In genomic region chr17:74763565-74764387, GRCh38 we compare ENCODE assay signal across 16 cellular contexts. TPM values are rescaled to one million over a fixed set of nuclear protein-coding genes. Genes with fewer than 3 reads are reported as not detected.
DNase-seq lines count a peak whose midpoint lies in the region; ATAC-seq and TF ChIP-seq lines count a peak whose summit lies in the region.
"Had no signal": no experiment of that assay in that cellular context is flagged by ENCODE, and none has a peak within 500 bp of the region (broad histone marks: within the 10 kb centered on the region; RNA-seq: fewer than 3 reads in every experiment).

No MANE protein-coding gene starts in this region.

- H3K9me3 ChIP-seq in endodermal cell (ENCODE audit: control insufficient read depth, low read length) (no peaks in the 10 kb centered on the region), neural progenitor cell (ENCODE audit: low read depth) (no peaks in the 10 kb centered on the region)

- no peak for TF ChIP-seq CTCF in endodermal cell (conservative IDR thresholded peaks at IDR 0.05)
- no peak for TF ChIP-seq CTCF in neural progenitor cell (IDR thresholded peaks at IDR 0.05)

- DNase-seq in Ammon's horn (ENCODE audit: low spot score) = peak; percentile 53
- no peak for DNase-seq in endodermal cell
- peak; percentile 93 for DNase-seq in neural progenitor cell (ENCODE audit: low spot score)
- no peak for DNase-seq in superior temporal gyrus (ENCODE audit: extremely low spot score)
- DNase-seq in posterior vena cava (ENCODE audit: low spot score) = no peak
- DNase-seq: AML-193, EL, NCI-H1436, NCI-H69, SHP77 treated with DMSO at 0.1 percent for 48 hours had no signal

- H3K27me3 ChIP-seq in endodermal cell (ENCODE audit: control insufficient read depth, insufficient read depth, low read length, poor library complexity, severe bottlenecking) (no peaks in the 10 kb centered on the region), neural progenitor cell (no peaks in the 10 kb centered on the region)

- ATAC-seq in GM21786 (IDR thresholded peaks at IDR 0.05; ENCODE audit: unreplicated experiment) (no peak), HG02571 (IDR thresholded peaks at IDR 0.05; ENCODE audit: unreplicated experiment) (no peak)

- TF ChIP-seq EP300 in Ishikawa (IDR thresholded peaks at IDR 0.05; ENCODE audit: borderline replicate concordance) = peak; percentile 33; the same call in 1 of the 2 replicates

- H3K27ac ChIP-seq in endodermal cell (ENCODE audit: low read depth, low read length) (peak overlapping the region; percentile 75), neural progenitor cell (peak overlapping the region; percentile 34)

- H3K4me3 Mint-ChIP-seq in endodermal cell = no peak overlapping the region
- H3K4me3 Mint-ChIP-seq in neural progenitor cell = peak overlapping the region; percentile 68

- H3K4me1 Mint-ChIP-seq in endodermal cell (peaks cover 32% of the 10 kb centered on the region), neural progenitor cell (peaks cover 57% of the 10 kb centered on the region)

- peaks cover 68% of the 10 kb centered on the region for H3K36me3 ChIP-seq in endodermal cell (ENCODE audit: control insufficient read depth, insufficient read depth, low read length)
- H3K36me3 ChIP-seq in neural progenitor cell = no peaks in the 10 kb centered on the region

- H3K27me3 Mint-ChIP-seq in endodermal cell (ENCODE audit: insufficient read depth) (no peaks in the 10 kb centered on the region), neural progenitor cell (ENCODE audit: insufficient read depth, low read depth) (no peaks in the 10 kb centered on the region)

- intact Hi-C loops in posterior vena cava (cut with DNase I) = no loop called here

- 70 to 81% methylated on average over 2 to 16 of the region's 16 CpGs for WGBS in endodermal cell (ENCODE audit: insufficient coverage in 1 of 2, insufficient read length in 1 of 2), 2 experiments

- peak overlapping the region; percentile 79 for H3K4me2 ChIP-seq in neural progenitor cell

- H3K9ac ChIP-seq in endodermal cell (ENCODE audit: extremely low read depth, low read length, poor library complexity, severe bottlenecking) = no peak overlapping the region
- H3K9ac ChIP-seq in neural progenitor cell = no peak overlapping the region

- H4K20me1 ChIP-seq in neural progenitor cell (ENCODE audit: low read depth) = peaks cover 25% of the 10 kb centered on the region

- H3K36me3 Mint-ChIP-seq in endodermal cell (ENCODE audit: low read depth) (peaks cover 25% of the 10 kb centered on the region), neural progenitor cell (peaks cover 2% of the 10 kb centered on the region)

- H3K9me3 Mint-ChIP-seq in endodermal cell (no peaks in the 10 kb centered on the region), neural progenitor cell (no peaks in the 10 kb centered on the region)

- no peak for TF ChIP-seq RAD21 in Ishikawa (IDR thresholded peaks at IDR 0.05; ENCODE audit: low read depth)

- no peak overlapping the region for H3K27ac Mint-ChIP-seq in endodermal cell
- peak overlapping the region; percentile 90 for H3K27ac Mint-ChIP-seq in neural progenitor cell

- peaks cover 38% of the 10 kb centered on the region for H3F3A ChIP-seq in neural progenitor cell (ENCODE audit: low read depth)

- H3K79me2 ChIP-seq in neural progenitor cell (ENCODE audit: low read depth) = peaks cover 71% of the 10 kb centered on the region

- H2AFZ ChIP-seq in neural progenitor cell (replicated peaks) = no peak overlapping the region

- H3K4me3 ChIP-seq in endodermal cell (ENCODE audit: low read length) (no peak overlapping the region), neural progenitor cell (peak overlapping the region; percentile 7)

- peaks cover 23% of the 10 kb centered on the region for H3K4me1 ChIP-seq in endodermal cell (ENCODE audit: control insufficient read depth, insufficient read depth, low read length)
- peaks cover 57% of the 10 kb centered on the region for H3K4me1 ChIP-seq in neural progenitor cell

TF ChIP-seq in Ishikawa, 13 proteins besides CTCF, POLR2A, EP300 and RAD21:
- TF ChIP-seq EGR1 (IDR thresholded peaks at IDR 0.05) (no peak), TEAD4 (IDR thresholded peaks at IDR 0.05) (no peak), CEBPB (IDR thresholded peaks at IDR 0.05) (no peak), ZBTB7A (IDR thresholded peaks at IDR 0.05; ENCODE audit: low read depth) (no peak), TCF12 (IDR thresholded peaks at IDR 0.05; ENCODE audit: low read depth) (0 out of 2 replicates have a peak, but pooled peaks have one; percentile 39), REST (IDR thresholded peaks at IDR 0.05; ENCODE audit: low read depth) (no peak), FOXM1 (IDR thresholded peaks at IDR 0.05; ENCODE audit: borderline replicate concordance, low read depth) (no peak), CREB1 (IDR thresholded peaks at IDR 0.05; ENCODE audit: low read depth) (no peak), MAX (IDR thresholded peaks at IDR 0.05) (no peak; the same call in 1 of the 2 replicates), NFIC (IDR thresholded peaks at IDR 0.05) (peak; percentile 30; the same call in 1 of the 2 replicates), YY1 (IDR thresholded peaks at IDR 0.05; ENCODE audit: low read depth) (peak; percentile 52; the same call in 1 of the 2 replicates), TAF1 (IDR thresholded peaks at IDR 0.05; ENCODE audit: low read depth) (no peak), USF1 (IDR thresholded peaks at IDR 0.05) (no peak)

RNA-seq across cellular contexts. Expression of gene NAT9, which starts 12.4 kb away (rescaled TPM):
- 10 to 100 TPM; 58.3 to 77.3 TPM for total RNA-seq in endodermal cell
- 52.6 TPM for polyA plus RNA-seq in endodermal cell (2013, experiment 1 of 2)
- polyA plus RNA-seq in endodermal cell (2013, experiment 2 of 2) = 39.7 TPM
- 68.9 and 75.3 TPM in 2 replicates for total RNA-seq in neural progenitor cell (ENCODE audit: low replicate concordance)
- 10 to 100 TPM; 26.8 to 31.7 TPM for total RNA-seq in posterior vena cava

RNA-seq across cellular contexts. Expression of gene NHERF1, which starts 15.3 kb away (rescaled TPM):
- total RNA-seq in endodermal cell (100 to 1,000 TPM; 116 to 138 TPM), neural progenitor cell (ENCODE audit: low replicate concordance) (27.1 and 63.8 TPM in 2 replicates), posterior vena cava (10 to 100 TPM in 1 of 2 donors, 1 to 10 TPM in 1; 7.0 to 11.5 TPM)
- polyA plus RNA-seq in endodermal cell (2013, experiment 1 of 2) = 82.4 TPM
- 82.8 TPM for polyA plus RNA-seq in endodermal cell (2013, experiment 2 of 2)

RNA-seq across cellular contexts. Expression of gene RAB37, which starts 26.7 kb away (rescaled TPM):
- 1 to 10 TPM; 6.8 to 8.4 TPM for total RNA-seq in endodermal cell
- polyA plus RNA-seq in endodermal cell (2013, experiment 1 of 2) = 1.8 TPM
- 2.0 TPM for polyA plus RNA-seq in endodermal cell (2013, experiment 2 of 2)
- 1.5 and 4.3 TPM in 2 replicates for total RNA-seq in neural progenitor cell (ENCODE audit: low replicate concordance)
- 1 to 10 TPM; 1.1 to 1.6 TPM for total RNA-seq in posterior vena cava
- total RNA-seq: epithelial cell of proximal tubule, H4, myocyte had no signal

RNA-seq across cellular contexts. Expression of gene CD300LF, which starts 51.1 kb away (rescaled TPM):
- total RNA-seq in endodermal cell = not detected
- polyA plus RNA-seq in endodermal cell (2013, experiment 1 of 2) = not detected
- not detected for polyA plus RNA-seq in endodermal cell (2013, experiment 2 of 2)
- not detected in 2 replicates for total RNA-seq in neural progenitor cell (ENCODE audit: low replicate concordance)
- 1 to 10 TPM in 1 of 2 donors, under 1 TPM in 1; 0.48 to 3.1 TPM for total RNA-seq in posterior vena cava
- total RNA-seq: epithelial cell of proximal tubule, H4, myocyte had no signal

Comparison
In these comparisons a context has a peak if more than half of its experiments do, and no peak if none do; other contexts are left out.
1. DNase-seq: peak in Ammon's horn (single experiment) and neural progenitor cell (single experiment); none in endodermal cell (single experiment), superior temporal gyrus (single experiment) and posterior vena cava (single experiment).